8 cellular contexts compared by ENCODE assay signal in the genomic region with DNA sequence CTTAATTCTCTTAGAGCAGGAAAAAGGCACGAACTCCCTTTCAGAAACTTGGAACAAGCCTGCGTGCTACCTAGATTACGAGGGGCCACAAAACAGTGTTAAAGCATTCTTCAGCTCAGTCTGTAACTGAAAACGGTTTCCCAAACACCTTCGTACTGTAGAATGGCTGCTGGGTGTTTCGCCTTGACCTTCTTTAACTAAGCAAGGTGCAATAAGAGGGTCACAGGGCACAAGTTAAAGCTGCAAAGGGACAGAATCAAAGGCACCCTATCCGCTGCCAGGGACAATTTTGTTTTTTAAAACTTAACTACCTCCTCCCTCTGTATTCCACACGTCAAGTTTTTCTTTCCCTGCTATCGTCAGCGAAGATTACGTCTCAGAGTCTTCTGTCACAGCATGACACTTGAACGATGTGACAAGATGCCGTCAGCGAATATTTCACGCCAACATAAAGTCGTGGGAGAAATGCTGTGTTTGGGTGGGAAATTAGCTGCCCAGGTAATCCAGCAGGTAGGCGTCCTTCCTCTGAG. TPM values are rescaled to one million over a fixed set of nuclear protein-coding genes. Genes with fewer than 3 reads are reported as not detected.
DNase-seq lines count a peak whose midpoint lies in the region; ATAC-seq and TF ChIP-seq lines count a peak whose summit lies in the region.

No MANE protein-coding gene starts in this region.

- no peaks in the 10 kb centered on the region for H3K9me3 ChIP-seq in lung (ENCODE audit: control insufficient read depth in 2 of 2, insufficient read depth in 1 of 2, low read length in 1 of 2)
- no peaks in the 10 kb centered on the region for H3K9me3 ChIP-seq in thyroid gland

- TF ChIP-seq POLR2A in thyroid gland (IDR thresholded peaks at IDR 0.05): no peak

- CTCF ChIA-PET in HEK293T (lab: Yijun Ruan, JAX): no interaction called here

- POLR2A ChIA-PET in HEK293T (lab: Yijun Ruan, JAX): interaction anchor here (1.0 to 2.4 kb wide), 5 partner anchors 27 to 118 kb away, joined by 3 to 17 read pairs (median 4); partner anchors contain the start of genes CETN3, MBLAC2 and POLR3G

- H3K27me3 ChIP-seq in lung (ENCODE audit: control insufficient read depth, insufficient read depth) (no peaks in the 10 kb centered on the region), thyroid gland (no peaks in the 10 kb centered on the region)

- peaks cover 1 to 8% of the 10 kb centered on the region in 2 donors for H3K4me1 ChIP-seq in lung (ENCODE audit: control insufficient read depth in 2 of 2, insufficient read depth in 2 of 2, low read length in 2 of 2)
- H3K4me1 ChIP-seq in thyroid gland: peaks cover 14 to 23% of the 10 kb centered on the region in 2 donors

- peaks cover 0 to 5% of the 10 kb centered on the region in 2 donors for H3K36me3 ChIP-seq in lung (ENCODE audit: control insufficient read depth in 2 of 2, insufficient read depth in 2 of 2, low read length in 2 of 2)
- peaks cover 0 to 9% of the 10 kb centered on the region in 2 donors for H3K36me3 ChIP-seq in thyroid gland

- H3K4me3 ChIP-seq in lung (peak overlapping the region; percentile 97), thyroid gland (replicated peaks in 1 of 3) (peak overlapping the region; percentile 65 to 94 (median 72))

- ATAC-seq in lung (ENCODE audit: insufficient read depth, low FRiP score) (no peak), HG03108 (IDR thresholded peaks at IDR 0.05; ENCODE audit: unreplicated experiment) (no peak)

- intact Hi-C loops in thyroid gland (cut with DNase I): loop anchor here (10.0 kb wide), 1 partner anchor 54 kb away; the partner anchor contains the start of genes MBLAC2 and POLR3G

- TF ChIP-seq CTCF in lung (IDR thresholded peaks at IDR 0.05; ENCODE audit: control extremely low read depth, extremely low read depth): no peak
- no peak for TF ChIP-seq CTCF in thyroid gland (IDR thresholded peaks at IDR 0.05)

- DNase-seq in DMS79 treated with DMSO at 0.1 percent for 48 hours (lab: John Stamatoyannopoulos, UW) (peak; percentile 8), DMS79 (lab: John Stamatoyannopoulos, UW) (no peak), HEK293T (ENCODE audit: extremely low spot score) (peak; percentile 13), RPMI7951 (ENCODE audit: low read depth) (peak; percentile 3), cerebellar cortex (ENCODE audit: low spot score) (peak; percentile 25), lung (ENCODE audit: low spot score) (no peak), thyroid gland (peak in 1 of 2 donors; percentile 6)

- 2 to 4% methylated on average over 17 of the region's 17 CpGs for WGBS in lung, 2 donors
- 2% methylated on average over 17 of the region's 17 CpGs for WGBS in thyroid gland, 2 donors

- H3K27ac ChIP-seq in lung (ENCODE audit: low read depth in 1 of 2, low read length in 1 of 2) (peak overlapping the region; percentile 98), thyroid gland (peak overlapping the region; percentile 67 to 93 (median 91))

TF ChIP-seq in HEK293T, 16 proteins besides CTCF, POLR2A, EP300 and RAD21:
- no peak for TF ChIP-seq SP1 (IDR thresholded peaks at IDR 0.05)
- TF ChIP-seq FOXM1 (IDR thresholded peaks at IDR 0.05; ENCODE audit: borderline replicate concordance): no peak
- TF ChIP-seq LEF1 (IDR thresholded peaks at IDR 0.05; ENCODE audit: borderline replicate concordance): no peak
- TF ChIP-seq CTBP1 (IDR thresholded peaks at IDR 0.05; ENCODE audit: borderline replicate concordance): no peak
- TF ChIP-seq FOXK2 (IDR thresholded peaks at IDR 0.05): no peak
- no peak for TF ChIP-seq BHLHE40 (IDR thresholded peaks at IDR 0.05; ENCODE audit: borderline replicate concordance)
- TF ChIP-seq L3MBTL2 (conservative IDR thresholded peaks at IDR 0.05): no peak
- TF ChIP-seq FOXA1 (IDR thresholded peaks at IDR 0.05): no peak
- TF ChIP-seq ARNT (IDR thresholded peaks at IDR 0.05): no peak
- TF ChIP-seq, protein P1, sequence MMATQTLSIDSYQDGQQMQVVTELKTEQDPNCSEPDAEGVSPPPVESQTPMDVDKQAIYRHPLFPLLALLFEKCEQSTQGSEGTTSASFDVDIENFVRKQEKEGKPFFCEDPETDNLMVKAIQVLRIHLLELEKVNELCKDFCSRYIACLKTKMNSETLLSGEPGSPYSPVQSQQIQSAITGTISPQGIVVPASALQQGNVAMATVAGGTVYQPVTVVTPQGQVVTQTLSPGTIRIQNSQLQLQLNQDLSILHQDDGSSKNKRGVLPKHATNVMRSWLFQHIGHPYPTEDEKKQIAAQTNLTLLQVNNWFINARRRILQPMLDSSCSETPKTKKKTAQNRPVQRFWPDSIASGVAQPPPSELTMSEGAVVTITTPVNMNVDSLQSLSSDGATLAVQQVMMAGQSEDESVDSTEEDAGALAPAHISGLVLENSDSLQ (IDR thresholded peaks at IDR 0.05): no peak
- no peak for TF ChIP-seq ZNF384 (IDR thresholded peaks at IDR 0.05)
- TF ChIP-seq TARDBP (IDR thresholded peaks at IDR 0.05): no peak
- no peak for TF ChIP-seq ELF4 (IDR thresholded peaks at IDR 0.05)
- no peak for TF ChIP-seq NFRKB (IDR thresholded peaks at IDR 0.05)

RNA-seq across cellular contexts. Expression of gene LYSMD3, which starts 0.6 kb away (rescaled TPM):
- total RNA-seq in RPMI7951 (2014; rRNA removed; shearing (Covaris generic)): 11.7 and 15.9 TPM in 2 replicates
- total RNA-seq in lung: 10 to 100 TPM; 18.0 to 32.8 TPM
- polyA plus RNA-seq in lung: 10 to 100 TPM in 1 of 2 donors, 1 to 10 TPM in 1; 5.7 to 10.1 TPM
- 10 to 100 TPM; 20.9 to 32.7 (median 27.2) TPM for total RNA-seq in thyroid gland

RNA-seq across cellular contexts. Expression of gene ADGRV1, which starts 29.8 kb away (rescaled TPM):
- 0.49 and 0.84 TPM in 2 replicates for total RNA-seq in RPMI7951 (2014; rRNA removed; shearing (Covaris generic))
- total RNA-seq in lung (10 to 100 TPM; 39.9 to 66.2 TPM), thyroid gland (100 to 1,000 TPM; 129 to 158 (median 145) TPM)
- 10 to 100 TPM in 1 of 2 donors, 1 to 10 TPM in 1; 3.6 to 16.5 TPM for polyA plus RNA-seq in lung

RNA-seq across cellular contexts. Expression of gene POLR3G, which starts 54.1 kb away (rescaled TPM):
- 21.4 and 22.6 TPM in 2 replicates for total RNA-seq in RPMI7951 (2014; rRNA removed; shearing (Covaris generic))
- 1 to 10 TPM; 1.1 to 1.3 TPM for total RNA-seq in lung
- 1 to 10 TPM; 1.3 TPM for polyA plus RNA-seq in lung
- 1 to 10 TPM; 1.0 to 4.0 (median 1.8) TPM for total RNA-seq in thyroid gland

RNA-seq across cellular contexts. Expression of gene MBLAC2, which starts 54.2 kb away (rescaled TPM):
- 2.9 and 3.7 TPM in 2 replicates for total RNA-seq in RPMI7951 (2014; rRNA removed; shearing (Covaris generic))
- total RNA-seq in lung: 1 to 10 TPM; 4.6 to 6.5 TPM
- polyA plus RNA-seq in lung: 1 to 10 TPM; 1.9 to 2.0 TPM
- 1 to 10 TPM; 5.1 to 7.4 (median 6.5) TPM for total RNA-seq in thyroid gland

Comparison
In these comparisons a context has a peak if more than half of its experiments do, and no peak if none do; other contexts are left out.
1. DNase-seq: peak in DMS79 treated with DMSO at 0.1 percent for 48 hours (single experiment), HEK293T (single experiment), RPMI7951 (single experiment) and cerebellar cortex (single experiment); none in DMS79 (single experiment) and lung (single experiment).
2. RNA of gene ADGRV1, which starts 29.8 kb away (total RNA-seq): 129 to 158 TPM in thyroid gland and 39.9 to 66.2 TPM in lung; 0.49 to 0.84 TPM in RPMI7951; every median in the first group is over 10 times any median in the second.